8 cellular contexts compared by ENCODE assay signal in the genomic region with DNA sequence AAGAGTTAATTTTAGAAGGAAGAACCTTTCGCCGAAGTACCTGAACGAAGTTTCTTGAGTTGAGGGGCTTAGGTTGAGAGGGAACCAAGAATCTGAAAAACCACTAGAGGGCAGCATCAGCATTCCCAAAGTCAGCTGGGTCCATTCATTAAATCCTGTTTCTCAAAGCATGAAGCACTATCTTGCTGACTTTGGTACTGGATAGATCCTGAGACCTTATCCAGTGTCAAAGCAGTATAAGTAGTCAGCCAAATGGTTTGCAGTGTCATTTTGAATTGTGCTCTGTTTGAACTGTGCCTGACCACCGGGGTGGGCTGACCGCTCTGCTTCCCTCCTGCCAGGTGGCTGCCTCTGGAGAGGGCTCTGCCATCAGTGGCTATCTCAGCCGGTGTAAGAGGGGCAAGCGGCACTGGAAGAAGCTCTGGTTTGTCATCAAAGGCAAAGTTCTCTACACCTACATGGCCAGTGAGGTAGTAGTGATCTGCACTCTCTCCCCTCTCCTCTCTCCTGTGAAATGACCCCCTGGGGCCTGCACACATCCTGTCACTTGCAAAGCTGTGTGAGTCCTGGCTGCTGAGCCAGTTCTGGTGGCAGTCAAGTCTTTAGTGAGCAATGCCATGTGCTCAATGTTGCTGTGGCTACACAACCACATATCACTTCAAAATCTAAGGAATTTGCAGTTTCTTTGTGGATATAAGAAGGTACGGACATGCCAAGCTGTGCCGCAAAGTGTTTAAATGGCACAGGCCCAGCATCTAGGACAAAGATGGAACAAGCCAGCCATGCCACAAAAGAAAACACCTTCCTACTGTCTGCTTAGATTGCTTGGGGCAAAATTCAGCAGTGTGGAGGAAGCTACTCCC. TPM values are rescaled to one million over a fixed set of nuclear protein-coding genes. Genes with fewer than 3 reads are reported as not detected.
A peak's percentile ranks its signal among the peaks of the same experiment; 100 is the strongest.
DNase-seq lines count a peak whose midpoint lies in the region; ATAC-seq and TF ChIP-seq lines count a peak whose summit lies in the region.

No MANE protein-coding gene starts in this region.

- CTCF ChIA-PET in activated B cell treated with CpG ODN at 0.5 μM for 24 hours (lab: Charles Lee), result interaction anchor here (0.9 to 2.8 kb wide), 7 partner anchors 13 to 723 kb away, joined by 3 to 14 read pairs (median 5); partner anchors contain the start of gene CCDC174

- H3K9me3 Mint-ChIP-seq in activated B cell treated with CpG ODN at 0.5 μM for 24 hours, result no peaks in the 10 kb centered on the region

- H3K4me1 Mint-ChIP-seq in activated B cell treated with CpG ODN at 0.5 μM for 24 hours, result no peaks in the 10 kb centered on the region

- ATAC-seq in activated B cell treated with CpG ODN at 0.5 μM for 24 hours (ENCODE audit: low read depth) (peak; percentile 39), heart right ventricle (peak in 2 of 8 donors; percentile 41 to 46), sciatic nerve (peak; percentile 48), HG02884 (IDR thresholded peaks at IDR 0.05; ENCODE audit: unreplicated experiment) (no peak)

- 69 to 74% methylated on average over 9 of the region's 9 CpGs for WGBS in heart right ventricle, 2 donors

- no peak overlapping the region for H3K4me3 Mint-ChIP-seq in activated B cell treated with CpG ODN at 0.5 μM for 24 hours

- POLR2A ChIA-PET in activated B cell treated with CpG ODN at 0.5 μM for 24 hours (lab: Charles Lee), result interaction anchor here (1.0 kb wide), 1 partner anchor 139 kb away, joined by 3 read pairs; the partner anchor contains the start of gene MRPS25

- peaks cover 5% of the 10 kb centered on the region for H3K27me3 Mint-ChIP-seq in activated B cell treated with CpG ODN at 0.5 μM for 24 hours

- H3K27ac ChIP-seq in heart right ventricle, result no peak overlapping the region

- H3K36me3 ChIP-seq in heart right ventricle, result peaks cover 0 to 92% (median 3%) of the 10 kb centered on the region in 9 donors

- DNase-seq in AG20443 (ENCODE audit: low spot score) (peak; percentile 75), GM12865 (ENCODE audit: low read depth) (peak; percentile 68), NCI-H2029 (lab: John Stamatoyannopoulos, UW) (peak; percentile 74), activated B cell treated with CpG ODN at 0.5 μM for 24 hours (no peak), heart right ventricle (peak in 1 of 2 donors; percentile 38), sciatic nerve (ENCODE audit: low spot score) (no peak), GF-D8 (lab: John Stamatoyannopoulos, UW) (no peak)

- H3K36me3 Mint-ChIP-seq in activated B cell treated with CpG ODN at 0.5 μM for 24 hours (ENCODE audit: low read depth), result no peaks in the 10 kb centered on the region

- peaks cover 0 to 3% (median 0%) of the 10 kb centered on the region in 11 donors for H3K9me3 ChIP-seq in heart right ventricle

- intact Hi-C loops in activated B cell treated with CpG ODN at 0.5 μM for 24 hours (cut with micrococcal nuclease), result loop anchor here (1.0 to 5.0 kb wide), 4 partner anchors 21 to 281 kb away; partner anchors contain the start of genes CAPN7 and NR2C2
- intact Hi-C loops in heart right ventricle (cut with DNase I), result no loop called here
- intact Hi-C loops in sciatic nerve (cut with DNase I), result loop anchor here (10.0 kb wide), 1 partner anchor 251 kb away; the partner anchor contains the start of gene C3orf20

- H3K4me1 ChIP-seq in heart right ventricle, result peaks cover 0 to 9% (median 7%) of the 10 kb centered on the region in 9 donors

- TF ChIP-seq CTCF in GM12865 (IDR thresholded peaks at IDR 0.05; ENCODE audit: insufficient read depth, low read depth, low read length, missing control alignments) (peak; percentile 64), activated B cell treated with CpG ODN at 0.5 μM for 24 hours (IDR thresholded peaks at IDR 0.05) (no peak), heart right ventricle (IDR thresholded peaks at IDR 0.05) (peak; percentile 56 to 85 (median 76))

- H3K4me3 ChIP-seq in GM12865 (ENCODE audit: low read depth, low read length), result no peak overlapping the region
- H3K4me3 ChIP-seq in heart right ventricle, result no peak overlapping the region

- no peaks in the 10 kb centered on the region for H3K27me3 ChIP-seq in heart right ventricle

- H3K27ac Mint-ChIP-seq in activated B cell treated with CpG ODN at 0.5 μM for 24 hours, result no peak overlapping the region

RNA-seq across cellular contexts. Expression of gene NR2C2, which starts 21.4 kb away (rescaled TPM):
- 55.0 and 55.4 TPM in 2 replicates for total RNA-seq in activated B cell treated with CpG ODN at 0.5 μM for 24 hours
- total RNA-seq in heart right ventricle, result 10 to 100 TPM; 22.2 to 33.8 (median 27.6) TPM
- 1 to 10 TPM; 6.5 to 9.1 TPM for polyA plus RNA-seq in heart right ventricle
- 56.6 TPM for total RNA-seq in sciatic nerve

Comparison
In these comparisons a context has a peak if more than half of its experiments do, and no peak if none do; other contexts are left out.
1. DNase-seq: peak in AG20443 (single experiment), GM12865 (single experiment) and NCI-H2029 (single experiment); none in activated B cell treated with CpG ODN at 0.5 μM for 24 hours (single experiment), sciatic nerve (single experiment) and GF-D8 (single experiment).
2. intact Hi-C loops: an anchor here in activated B cell treated with CpG ODN at 0.5 μM for 24 hours (1.0 to 5.0 kb wide) and sciatic nerve (10.0 kb wide); none called in heart right ventricle.